In genomic region chr7:123657304-123657685, GRCh38 we compare ENCODE assay signal across 26 cellular contexts. TPM values are rescaled to one million over a fixed set of nuclear protein-coding genes. Genes with fewer than 3 reads are reported as not detected.
A peak's percentile ranks its signal among the peaks of the same experiment; 100 is the strongest.
DNase-seq lines count a peak whose midpoint lies in the region; ATAC-seq, FAIRE-seq and TF ChIP-seq lines count a peak whose summit lies in the region.
"Had no signal": no experiment of that assay in that cellular context is flagged by ENCODE, and none has a peak within 500 bp of the region (broad histone marks: within the 10 kb centered on the region; RNA-seq: fewer than 3 reads in every experiment).

No MANE protein-coding gene starts in this region.

- no peak overlapping the region for H3K27ac ChIP-seq in right lobe of liver
- H3K27ac ChIP-seq in HepG2 (ENCODE audit: extremely low read length, insufficient read depth, low read length) = no peak overlapping the region
- peak overlapping the region; percentile 83 to 90 for H3K27ac ChIP-seq in right atrium auricular region
- H3K27ac ChIP-seq in osteoblast (ENCODE audit: low read depth, low read length) = no peak overlapping the region
- H3K27ac ChIP-seq: C4-2B had no signal

- CTCF ChIA-PET in HepG2 (lab: Yijun Ruan, JAX; ENCODE audit: low intra/inter-chr PET ratio, low total read pairs) = no interaction called here

- no CpG with 5 or more reads among the region's 1 CpG for WGBS in right lobe of liver (ENCODE audit: insufficient coverage, low coverage, low lambda C conversion rate, missing lambda C conversion rate)
- WGBS in HepG2 (ENCODE audit: low lambda C conversion rate) = 33% methylated on average over 1 of the region's 1 CpG

- H3K36me3 ChIP-seq in right lobe of liver = no peaks in the 10 kb centered on the region
- no peaks in the 10 kb centered on the region for H3K36me3 ChIP-seq in HepG2 (replicated peaks in 1 of 2; ENCODE audit: control insufficient read depth in 1 of 2, insufficient read depth in 2 of 2, low read length in 2 of 2)
- peaks cover 42% of the 10 kb centered on the region for H3K36me3 ChIP-seq in right atrium auricular region
- no peaks in the 10 kb centered on the region for H3K36me3 ChIP-seq in osteoblast (ENCODE audit: insufficient read depth, low read length)

- no peaks in the 10 kb centered on the region for H3K79me2 ChIP-seq in HepG2 (ENCODE audit: insufficient read depth, low read length)
- no peaks in the 10 kb centered on the region for H3K79me2 ChIP-seq in osteoblast (ENCODE audit: insufficient read depth, low read length)

- no TSS peak for BruUV-seq in HepG2 (replicated peaks; lab: Mats Ljungman, UMichigan)

- H2AFZ ChIP-seq in HepG2 (ENCODE audit: low read length) (no peak overlapping the region), osteoblast (ENCODE audit: low read length) (no peak overlapping the region)

- no peaks in the 10 kb centered on the region for H3K9me3 ChIP-seq in right lobe of liver
- H3K9me3 ChIP-seq in HepG2 (ENCODE audit: low read length) = no peaks in the 10 kb centered on the region
- no peaks in the 10 kb centered on the region for H3K9me3 ChIP-seq in right atrium auricular region
- no peaks in the 10 kb centered on the region for H3K9me3 ChIP-seq in osteoblast (ENCODE audit: low read depth, low read length)

- TF ChIP-seq RAD21 in HepG2 (CRISPR knock-in tag; IDR thresholded peaks at IDR 0.05) = no peak

- no peak for TF ChIP-seq EP300 in HepG2 (IDR thresholded peaks at IDR 0.05; ENCODE audit: low read depth in 2 of 2, low read length in 2 of 2)
- TF ChIP-seq EP300 in HepG2 (CRISPR knock-in tag; IDR thresholded peaks at IDR 0.05; ENCODE audit: borderline replicate concordance) = no peak

- H3K27me3 ChIP-seq in right lobe of liver (no peaks in the 10 kb centered on the region), HepG2 (ENCODE audit: control insufficient read depth in 1 of 2, insufficient read depth in 2 of 2, low read length in 2 of 2) (no peaks in the 10 kb centered on the region; a peak in 1 of 5 replicates), right atrium auricular region (no peaks in the 10 kb centered on the region), osteoblast (ENCODE audit: insufficient read depth, low read length) (no peaks in the 10 kb centered on the region)

- ATAC-seq in right lobe of liver (peak in 3 of 4 donors; percentile 11 to 66 (median 47)), HepG2 (no peak), HG03280 (IDR thresholded peaks at IDR 0.05; ENCODE audit: unreplicated experiment) (no peak)

- H3K9ac ChIP-seq in HepG2 (ENCODE audit: insufficient read depth, low read depth, low read length) = no peak overlapping the region

- FAIRE-seq in HepG2 (lab: Jason Lieb, UNC) = no peak
- FAIRE-seq: GM18507 had no signal

- TF ChIP-seq CTCF in right lobe of liver (IDR thresholded peaks at IDR 0.05) (no peak), HepG2 (CRISPR knock-in tag; IDR thresholded peaks at IDR 0.05) (no peak), right atrium auricular region (IDR thresholded peaks at IDR 0.05) (no peak), osteoblast (IDR thresholded peaks at IDR 0.05; ENCODE audit: extremely low read depth, low read depth, low read length) (no peak)

- no peaks in the 10 kb centered on the region for H4K20me1 ChIP-seq in HepG2 (ENCODE audit: insufficient read depth, low read length)
- H4K20me1 ChIP-seq in osteoblast (ENCODE audit: insufficient read depth, low read length) = no peaks in the 10 kb centered on the region

- H3K4me1 ChIP-seq in right lobe of liver (peaks cover 0 to 17% (median 5%) of the 10 kb centered on the region in 4 donors), HepG2 (ENCODE audit: insufficient read depth, low read length) (no peaks in the 10 kb centered on the region), right atrium auricular region (no peaks in the 10 kb centered on the region), osteoblast (ENCODE audit: insufficient read depth, low read length) (no peaks in the 10 kb centered on the region)

- DNase-seq in right lobe of liver = no peak
- no peak for DNase-seq in HepG2 (ENCODE audit: low spot score)
- no peak for DNase-seq in right atrium auricular region (ENCODE audit: low spot score)
- peak; percentile 37 for DNase-seq in osteoblast (ENCODE audit: insufficient read length, low spot score, missing footprints)
- DNase-seq in NCI-H345 (lab: John Stamatoyannopoulos, UW) = no peak
- no peak for DNase-seq in DMS79 (lab: John Stamatoyannopoulos, UW)
- DNase-seq: 8988T; Calu3; CD8-positive, alpha-beta memory T cell; GDM1; GOT3; HCEC 1CT; IMR-90; MV-4-11; NCI-H1694; NCI-H2081; NCI-H2171 treated with DMSO at 0.1 percent for 48 hours; NCI-H446; NCI-H526; OCI-M1; SHP77 had no signal

- H3K4me3 ChIP-seq in right lobe of liver (no peak overlapping the region), HepG2 (replicated peaks in 1 of 3; ENCODE audit: insufficient read depth in 1 of 3, low read depth in 2 of 3, low read length in 3 of 3) (no peak overlapping the region), right atrium auricular region (peak overlapping the region; percentile 48), osteoblast (ENCODE audit: insufficient read depth, low read length) (no peak overlapping the region)

- intact Hi-C loops in right lobe of liver (cut with DNase I) = no loop called here
- intact Hi-C loops in HepG2 (cut with micrococcal nuclease; ENCODE audit: unreplicated experiment) = no loop called here

- H3K4me2 ChIP-seq in HepG2 (ENCODE audit: low read depth, low read length) (no peak overlapping the region), osteoblast (ENCODE audit: insufficient read depth, low read length) (no peak overlapping the region)

- TF ChIP-seq POLR2A in right lobe of liver (IDR thresholded peaks at IDR 0.05) = no peak
- TF ChIP-seq POLR2A in HepG2 (IDR thresholded peaks at IDR 0.05; ENCODE audit: insufficient read depth in 1 of 2, low read depth in 2 of 2, low read length in 2 of 2) = no peak

- in situ Hi-C loops in HepG2 (cut with HindIII; ENCODE audit: extremely low pct_ligation_motif_present, low pct_unique_long_range_greater_than_20kb) = no loop called here

- POLR2A ChIA-PET in HepG2 (lab: Yijun Ruan, JAX) = no interaction called here

TF ChIP-seq in HepG2, 621 proteins besides CTCF, POLR2A, EP300 and RAD21 (continues in another document):
- TF ChIP-seq NAIF1 (CRISPR knock-in tag; IDR thresholded peaks at IDR 0.05; ENCODE audit: borderline replicate concordance) (no peak), SUZ12 (IDR thresholded peaks at IDR 0.05; ENCODE audit: low read depth, low read length) (no peak)

RNA-seq across cellular contexts. Expression of gene LMOD2, which starts 1.6 kb away (rescaled TPM):
- total RNA-seq in right lobe of liver = under 1 TPM in 1 of 6 experiments, not detected in 5; 0.37 TPM
- total RNA-seq in HepG2 (2016; rRNA removed; fragmentation: Illumina TruSeq; extraction: Trizol) = not detected in 2 replicates
- not detected in 2 replicates for total RNA-seq in HepG2 (2016; cell fraction: cytosol; rRNA removed; fragmentation: Illumina TruSeq; extraction: Trizol; ENCODE audit: low read depth)
- total RNA-seq in HepG2 (2016; cell fraction: insoluble cytoplasmic fraction; rRNA removed; fragmentation: Illumina TruSeq; extraction: Trizol) = not detected in 2 replicates
- not detected in 2 replicates for total RNA-seq in HepG2 (2016; cell fraction: membrane; rRNA removed; fragmentation: Illumina TruSeq; extraction: Trizol)
- total RNA-seq in HepG2 (2016; cell fraction: nucleus; rRNA removed; fragmentation: Illumina TruSeq; extraction: Trizol) = not detected in 2 replicates
- polyA plus RNA-seq in HepG2 (2011; rRNA removed) = not detected in 2 replicates
- not detected in 2 replicates for polyA plus RNA-seq in HepG2 (2011; cell fraction: cytosol; rRNA removed)
- polyA plus RNA-seq in HepG2 (2011; cell fraction: nucleus; rRNA removed) = not detected in 2 replicates
- polyA plus RNA-seq in HepG2 (2012) = not detected in 2 replicates
- polyA plus RNA-seq in HepG2 (2016; cell fraction: cytosol; fragmentation: Illumina TruSeq; extraction: Trizol; ENCODE audit: low read depth) = not detected in 2 replicates
- not detected in 2 replicates for polyA plus RNA-seq in HepG2 (2016; cell fraction: insoluble cytoplasmic fraction; fragmentation: Illumina TruSeq; extraction: Trizol; ENCODE audit: low read depth)
- not detected in 2 replicates for polyA plus RNA-seq in HepG2 (2016; cell fraction: membrane; fragmentation: Illumina TruSeq; extraction: Trizol; ENCODE audit: low read depth)
- not detected in 2 replicates for polyA plus RNA-seq in HepG2 (2016; cell fraction: nucleus; fragmentation: Illumina TruSeq; extraction: Trizol; ENCODE audit: insufficient read depth, low read depth)
- polyA minus RNA-seq in HepG2 (2011; rRNA and poly(A)+ RNA removed; ENCODE audit: low replicate concordance) = not detected in 2 replicates
- not detected in 2 replicates for polyA minus RNA-seq in HepG2 (2011; cell fraction: cytosol; rRNA and poly(A)+ RNA removed)
- not detected in 2 replicates for polyA minus RNA-seq in HepG2 (2011; cell fraction: nucleus; rRNA and poly(A)+ RNA removed)
- total RNA-seq in right atrium auricular region = 100 to 1,000 TPM; 374 to 493 TPM
- total RNA-seq in osteoblast = not detected in 2 replicates
- total RNA-seq: Calu3; CD8-positive, alpha-beta memory T cell; HT1080; IMR-90 had no signal
- polyA plus RNA-seq: AG04450; CD8-positive, alpha-beta memory T cell; IMR-90 had no signal

RNA-seq across cellular contexts. Expression of gene ASB15, which starts 55.7 kb away (rescaled TPM):
- not detected for total RNA-seq in right lobe of liver
- total RNA-seq in HepG2 (2016; rRNA removed; fragmentation: Illumina TruSeq; extraction: Trizol) = not detected in 2 replicates
- total RNA-seq in HepG2 (2016; cell fraction: cytosol; rRNA removed; fragmentation: Illumina TruSeq; extraction: Trizol; ENCODE audit: low read depth) = not detected in 2 replicates
- total RNA-seq in HepG2 (2016; cell fraction: insoluble cytoplasmic fraction; rRNA removed; fragmentation: Illumina TruSeq; extraction: Trizol) = not detected in 2 replicates
- total RNA-seq in HepG2 (2016; cell fraction: membrane; rRNA removed; fragmentation: Illumina TruSeq; extraction: Trizol) = not detected in 2 replicates
- not detected in 2 replicates for total RNA-seq in HepG2 (2016; cell fraction: nucleus; rRNA removed; fragmentation: Illumina TruSeq; extraction: Trizol)
- polyA plus RNA-seq in HepG2 (2011; rRNA removed) = not detected in 2 replicates
- polyA plus RNA-seq in HepG2 (2011; cell fraction: cytosol; rRNA removed) = not detected in 2 replicates
- polyA plus RNA-seq in HepG2 (2011; cell fraction: nucleus; rRNA removed) = not detected in 2 replicates
- polyA plus RNA-seq in HepG2 (2012) = not detected in 2 replicates
- polyA plus RNA-seq in HepG2 (2016; cell fraction: cytosol; fragmentation: Illumina TruSeq; extraction: Trizol; ENCODE audit: low read depth) = not detected in 2 replicates
- not detected in 2 replicates for polyA plus RNA-seq in HepG2 (2016; cell fraction: insoluble cytoplasmic fraction; fragmentation: Illumina TruSeq; extraction: Trizol; ENCODE audit: low read depth)
- polyA plus RNA-seq in HepG2 (2016; cell fraction: membrane; fragmentation: Illumina TruSeq; extraction: Trizol; ENCODE audit: low read depth) = not detected in 2 replicates
- polyA plus RNA-seq in HepG2 (2016; cell fraction: nucleus; fragmentation: Illumina TruSeq; extraction: Trizol; ENCODE audit: insufficient read depth, low read depth) = not detected in 2 replicates
- not detected in 2 replicates for polyA minus RNA-seq in HepG2 (2011; rRNA and poly(A)+ RNA removed; ENCODE audit: low replicate concordance)
- polyA minus RNA-seq in HepG2 (2011; cell fraction: cytosol; rRNA and poly(A)+ RNA removed) = not detected in 2 replicates
- not detected in 2 replicates for polyA minus RNA-seq in HepG2 (2011; cell fraction: nucleus; rRNA and poly(A)+ RNA removed)
- total RNA-seq in right atrium auricular region = 10 to 100 TPM; 18.6 to 53.9 TPM
- not detected in 2 replicates for total RNA-seq in osteoblast
- total RNA-seq: Calu3; CD8-positive, alpha-beta memory T cell; HT1080; IMR-90 had no signal
- polyA plus RNA-seq: AG04450, IMR-90 had no signal

Comparison
In these comparisons a context has a peak if more than half of its experiments do, and no peak if none do; other contexts are left out.
1. ATAC-seq: peak in right lobe of liver (3 of 4); none in HepG2 (single experiment) and HG03280 (single experiment).
2. H3K27ac ChIP-seq: peak in right atrium auricular region (2 of 2); none in right lobe of liver (0 of 3), HepG2 (single experiment) and osteoblast (single experiment).
3. H3K4me3 ChIP-seq: peak in right atrium auricular region (2 of 2); none in right lobe of liver (0 of 3), HepG2 (0 of 3) and osteoblast (single experiment).
4. RNA of gene LMOD2, which starts 1.6 kb away (total RNA-seq): 374 to 493 TPM in right atrium auricular region; 0.37 TPM in right lobe of liver, not detected in HepG2 and not detected in osteoblast; every median in the first group is over 100 times any median in the second.
5. RNA of gene ASB15, which starts 55.7 kb away (total RNA-seq): 18.6 to 53.9 TPM in right atrium auricular region; not detected in right lobe of liver, not detected in HepG2 and not detected in osteoblast; every median in the first group is over 10 times any median in the second.